In genomic region chr1:89022167-89022959, GRCh38 we compare ENCODE assay signal across 8 cellular contexts. TPM values are rescaled to one million over a fixed set of nuclear protein-coding genes. Genes with fewer than 3 reads are reported as not detected.
DNase-seq lines count a peak whose midpoint lies in the region; ATAC-seq and TF ChIP-seq lines count a peak whose summit lies in the region.

Gene GBP3 (minus strand): TSS chr1:89022866. CDS start chr1:89020721, 2,145 bp downstream.

- H2AFZ ChIP-seq in SK-N-SH (ENCODE audit: low read depth), result peak within 1 kb of the TSS; percentile 83

- peaks cover 25% of the 10 kb centered on the region for H3K79me2 ChIP-seq in SK-N-SH (ENCODE audit: insufficient read depth)

- H3K4me2 ChIP-seq in SK-N-SH, result peak within 1 kb of the TSS; percentile 69

- DNase-seq in DMS53 (lab: John Stamatoyannopoulos, UW) (peak; percentile 80), HT-29 (ENCODE audit: low spot score) (peak; percentile 77), SK-N-SH (no peak), myocyte (ENCODE audit: low read depth) (peak; percentile 43), SHP77 (lab: John Stamatoyannopoulos, UW) (no peak), BE2C (no peak)

- no peaks in the 10 kb centered on the region for H4K20me1 ChIP-seq in SK-N-SH (ENCODE audit: insufficient read depth)

- TF ChIP-seq RAD21 in SK-N-SH (IDR thresholded peaks at IDR 0.05; ENCODE audit: low read length), result no peak

- peak within 1 kb of the TSS; percentile 74 to 76 for H3K27ac ChIP-seq in SK-N-SH (ENCODE audit: low read depth in 2 of 2, low read length in 1 of 2)

- in situ Hi-C loops in endometrial microvascular endothelial cells (cut with HindIII; ENCODE audit: inconsistent ontology term, low pct_unique_long_range_greater_than_20kb, low sequenced_read_pairs), result no loop called here

- H3K9ac ChIP-seq in SK-N-SH, result peak within 1 kb of the TSS; percentile 70

- H3K27me3 ChIP-seq in SK-N-SH (ENCODE audit: insufficient read depth) (no peaks in the 10 kb centered on the region), BE2C (no peaks in the 10 kb centered on the region)

- H3K36me3 ChIP-seq in SK-N-SH (replicated peaks in 1 of 2; ENCODE audit: control insufficient read depth in 1 of 2, insufficient read depth in 2 of 2, low read length in 1 of 2), result peaks cover 4 to 23% of the 10 kb centered on the region in 2 experiments
- H3K36me3 ChIP-seq in BE2C, result no peaks in the 10 kb centered on the region

- TF ChIP-seq CTCF in SK-N-SH (IDR thresholded peaks at IDR 0.05) (no peak), BE2C (IDR thresholded peaks at IDR 0.05; ENCODE audit: low read depth, low read length) (no peak)

- H3K9me3 ChIP-seq in SK-N-SH, result 0 out of 2 replicates have a peak, but pooled peaks cover 6% of the 10 kb centered on the region
- no peaks in the 10 kb centered on the region for H3K9me3 ChIP-seq in BE2C

- no peaks in the 10 kb centered on the region for H3K9me2 ChIP-seq in SK-N-SH

- no peaks in the 10 kb centered on the region; a peak in 1 of 4 replicates for H3K4me1 ChIP-seq in SK-N-SH (ENCODE audit: control insufficient read depth in 1 of 2, insufficient read depth in 2 of 2, low read depth in 1 of 2, low read length in 1 of 2)
- no peaks in the 10 kb centered on the region for H3K4me1 ChIP-seq in BE2C

- 0 out of 4 replicates have a peak, but pooled peaks of 1 of the 2 experiments have one; percentile 11 for TF ChIP-seq EP300 in SK-N-SH (IDR thresholded peaks at IDR 0.05; ENCODE audit: borderline replicate concordance in 1 of 2, low read depth in 1 of 2, low read length in 1 of 2)

- WGBS in SK-N-SH (ENCODE audit: low lambda C conversion rate), result 17% methylated on average over 5 of the region's 5 CpGs

- no peaks in the 10 kb centered on the region for H3F3A ChIP-seq in SK-N-SH (replicated peaks; ENCODE audit: insufficient read depth)

- POLR2A ChIA-PET in SK-N-SH (lab: Yijun Ruan, JAX), result no interaction called here

- peak; percentile 78 for ATAC-seq in GM21360 (IDR thresholded peaks at IDR 0.05; ENCODE audit: unreplicated experiment)

- CTCF ChIA-PET in SK-N-SH (lab: Yijun Ruan, JAX), result interaction anchor here (1.0 to 1.8 kb wide), 2 partner anchors 63 to 336 kb away, joined by 4 to 6 read pairs; no protein-coding TSS in a partner anchor

- H3K4me3 ChIP-seq in SK-N-SH (ENCODE audit: low read depth in 2 of 2, low read length in 1 of 2) (peak within 1 kb of the TSS; percentile 57 to 68), BE2C (ENCODE audit: low read depth, low read length) (no peak within 1 kb of the TSS)

TF ChIP-seq in SK-N-SH, 30 proteins besides CTCF, POLR2A, EP300 and RAD21:
- TF ChIP-seq EZH2phosphoT487 (IDR thresholded peaks at IDR 0.05; ENCODE audit: borderline replicate concordance, low read depth) (no peak), FOSL2 (IDR thresholded peaks at IDR 0.05; ENCODE audit: borderline replicate concordance, low read depth) (peak; percentile 57; the same call in 1 of the 2 replicates), JUND (IDR thresholded peaks at IDR 0.05) (peak; percentile 52), FOXM1 (IDR thresholded peaks at IDR 0.05; ENCODE audit: low read depth) (no peak), YY1 (IDR thresholded peaks at IDR 0.05; ENCODE audit: low read depth) (peak; percentile 36; the same call in 1 of the 2 replicates), ELF1 (IDR thresholded peaks at IDR 0.05) (peak; percentile 25; the same call in 1 of the 2 replicates), POLR2AphosphoS5 (IDR thresholded peaks at IDR 0.05; ENCODE audit: low read depth, low read length) (peak; percentile 43; the same call in 1 of the 2 replicates), MAX (IDR thresholded peaks at IDR 0.05; ENCODE audit: low read depth) (0 out of 2 replicates have a peak, but pooled peaks have one; percentile 26)

RNA-seq across cellular contexts. Expression of gene GBP3, which starts in this region (rescaled TPM):
- 8.6 and 9.2 TPM in 2 replicates for total RNA-seq in HT-29 (2014; rRNA removed; shearing (Covaris generic))
- polyA plus RNA-seq in SK-N-SH (2012; rRNA removed), result 8.5 and 13.7 TPM in 2 replicates
- 10.7 and 11.7 TPM in 2 replicates for polyA plus RNA-seq in SK-N-SH (2012; cell fraction: cytosol; rRNA removed)
- 10.6 and 18.9 TPM in 2 replicates for polyA plus RNA-seq in SK-N-SH (2012; cell fraction: nucleus; rRNA removed)
- total RNA-seq in endometrial microvascular endothelial cells (ENCODE audit: inconsistent ontology term) (21.7 TPM), myocyte (20.5 and 26.9 TPM in 2 replicates)
- 20.8 TPM for polyA plus RNA-seq in myocyte (2012)
- polyA plus RNA-seq in BE2C (2012; ENCODE audit: insufficient read depth, insufficient read length, low read depth), result not detected

Comparison
In these comparisons a context has a peak if more than half of its experiments do, and no peak if none do; other contexts are left out.
1. DNase-seq: peak in DMS53 (single experiment), HT-29 (single experiment) and myocyte (single experiment); none in SK-N-SH (single experiment), SHP77 (0 of 2) and BE2C (single experiment).